In the genomic region with DNA sequence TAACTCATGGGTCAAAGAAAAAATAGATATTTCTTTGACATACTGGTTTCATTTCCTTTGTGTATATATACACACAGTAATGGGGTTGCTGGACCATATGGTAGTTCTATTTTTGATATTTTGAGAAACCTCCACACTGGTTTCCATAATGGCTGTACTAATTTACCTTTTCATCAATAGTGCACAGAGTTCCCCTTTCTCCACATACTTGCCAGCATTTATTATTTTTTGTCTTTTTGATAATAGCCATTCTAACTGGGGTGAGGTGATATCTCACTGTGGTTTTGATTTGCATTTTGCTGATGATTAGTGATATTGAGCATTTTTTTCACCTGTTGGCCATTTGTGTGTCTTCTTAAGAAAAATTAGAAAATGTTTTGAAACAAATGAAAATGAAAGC, we compare ENCODE assay signal across 1 cellular context.
TF ChIP-seq lines count a peak whose summit lies in the region.

No MANE protein-coding gene starts in this region.

TF ChIP-seq in GM12878, 131 proteins besides CTCF, POLR2A, EP300 and RAD21 (continued from another document):
- TF ChIP-seq ETV6 (conservative IDR thresholded peaks at IDR 0.05 in 1 of 2, IDR thresholded peaks at IDR 0.05 in 1 of 2; ENCODE audit: borderline replicate concordance in 1 of 2, low read depth in 1 of 2) (no peak), STAT3 (IDR thresholded peaks at IDR 0.05; ENCODE audit: low read depth, low read length) (no peak), ZNF217 (IDR thresholded peaks at IDR 0.05) (peak; percentile 89), CBFB (IDR thresholded peaks at IDR 0.05; ENCODE audit: low read depth) (0 out of 2 replicates have a peak, but pooled peaks have one; percentile 30), BHLHE40 (IDR thresholded peaks at IDR 0.05; ENCODE audit: borderline replicate concordance in 1 of 2, low read depth in 2 of 2, low read length in 1 of 2) (peak in 1 of 2 experiments; percentile 13; a peak in 1 of 4 replicates), MEF2B (IDR thresholded peaks at IDR 0.05; ENCODE audit: partially characterized antibody, poor library complexity, severe bottlenecking) (peak; percentile 90), RAD51 (IDR thresholded peaks at IDR 0.05) (peak; percentile 37; the same call in 1 of the 2 replicates), IKZF2 (IDR thresholded peaks at IDR 0.05) (peak; percentile 64 to 67; a peak in 3 of 4 replicates), RB1 (IDR thresholded peaks at IDR 0.05; ENCODE audit: borderline replicate concordance) (no peak), CBX3 (IDR thresholded peaks at IDR 0.05; ENCODE audit: borderline replicate concordance, low read depth) (no peak), ZNF24 (IDR thresholded peaks at IDR 0.05) (peak; percentile 59; the same call in 1 of the 2 replicates), MTA2 (IDR thresholded peaks at IDR 0.05; ENCODE audit: low read depth) (peak; percentile 97), CHD2 (IDR thresholded peaks at IDR 0.05; ENCODE audit: borderline replicate concordance, low read depth, low read length) (no peak), TARDBP (IDR thresholded peaks at IDR 0.05; ENCODE audit: borderline replicate concordance) (no peak), ATF2 (IDR thresholded peaks at IDR 0.05; ENCODE audit: low read length) (peak; percentile 38; the same call in 1 of the 2 replicates), EZH2 (IDR thresholded peaks at IDR 0.05; ENCODE audit: borderline replicate concordance, control insufficient read depth, low read depth, low read length) (no peak), POU2F2 (IDR thresholded peaks at IDR 0.05; ENCODE audit: borderline replicate concordance, low read depth, low read length) (peak; percentile 31; the same call in 1 of the 3 replicates), RELB (IDR thresholded peaks at IDR 0.05; ENCODE audit: low read depth) (peak; percentile 76), SPI1 (IDR thresholded peaks at IDR 0.05; ENCODE audit: borderline replicate concordance, insufficient read depth, low read depth, low read length) (0 out of 2 replicates have a peak, but pooled peaks have one; percentile 35), BCL11A (IDR thresholded peaks at IDR 0.05; ENCODE audit: low read depth, low read length) (no peak), SMARCA5 (IDR thresholded peaks at IDR 0.05) (peak; percentile 71; the same call in 1 of the 2 replicates), MEF2A (IDR thresholded peaks at IDR 0.05; ENCODE audit: insufficient read depth, low read depth, low read length) (peak; percentile 67), TCF3 (IDR thresholded peaks at IDR 0.05; ENCODE audit: borderline replicate concordance, insufficient read depth, low read depth, low read length) (no peak), NFIC (IDR thresholded peaks at IDR 0.05; ENCODE audit: low read depth, low read length) (peak; percentile 42; the same call in 1 of the 2 replicates), TCF7 (IDR thresholded peaks at IDR 0.05; ENCODE audit: borderline replicate concordance) (no peak), PKNOX1 (IDR thresholded peaks at IDR 0.05) (no peak), RUNX3 (IDR thresholded peaks at IDR 0.05; ENCODE audit: low read length) (peak; percentile 56; the same call in 1 of the 2 replicates)
- TF ChIP-seq, protein P1, sequence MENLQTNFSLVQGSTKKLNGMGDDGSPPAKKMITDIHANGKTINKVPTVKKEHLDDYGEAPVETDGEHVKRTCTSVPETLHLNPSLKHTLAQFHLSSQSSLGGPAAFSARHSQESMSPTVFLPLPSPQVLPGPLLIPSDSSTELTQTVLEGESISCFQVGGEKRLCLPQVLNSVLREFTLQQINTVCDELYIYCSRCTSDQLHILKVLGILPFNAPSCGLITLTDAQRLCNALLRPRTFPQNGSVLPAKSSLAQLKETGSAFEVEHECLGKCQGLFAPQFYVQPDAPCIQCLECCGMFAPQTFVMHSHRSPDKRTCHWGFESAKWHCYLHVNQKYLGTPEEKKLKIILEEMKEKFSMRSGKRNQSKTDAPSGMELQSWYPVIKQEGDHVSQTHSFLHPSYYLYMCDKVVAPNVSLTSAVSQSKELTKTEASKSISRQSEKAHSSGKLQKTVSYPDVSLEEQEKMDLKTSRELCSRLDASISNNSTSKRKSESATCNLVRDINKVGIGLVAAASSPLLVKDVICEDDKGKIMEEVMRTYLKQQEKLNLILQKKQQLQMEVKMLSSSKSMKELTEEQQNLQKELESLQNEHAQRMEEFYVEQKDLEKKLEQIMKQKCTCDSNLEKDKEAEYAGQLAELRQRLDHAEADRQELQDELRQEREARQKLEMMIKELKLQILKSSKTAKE (IDR thresholded peaks at IDR 0.05; ENCODE audit: low read depth, poor library complexity, severe bottlenecking) = peak; percentile 61
- TF ChIP-seq, protein P2, sequence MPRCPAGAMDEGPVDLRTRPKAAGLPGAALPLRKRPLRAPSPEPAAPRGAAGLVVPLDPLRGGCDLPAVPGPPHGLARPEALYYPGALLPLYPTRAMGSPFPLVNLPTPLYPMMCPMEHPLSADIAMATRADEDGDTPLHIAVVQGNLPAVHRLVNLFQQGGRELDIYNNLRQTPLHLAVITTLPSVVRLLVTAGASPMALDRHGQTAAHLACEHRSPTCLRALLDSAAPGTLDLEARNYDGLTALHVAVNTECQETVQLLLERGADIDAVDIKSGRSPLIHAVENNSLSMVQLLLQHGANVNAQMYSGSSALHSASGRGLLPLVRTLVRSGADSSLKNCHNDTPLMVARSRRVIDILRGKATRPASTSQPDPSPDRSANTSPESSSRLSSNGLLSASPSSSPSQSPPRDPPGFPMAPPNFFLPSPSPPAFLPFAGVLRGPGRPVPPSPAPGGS (IDR thresholded peaks at IDR 0.05; ENCODE audit: borderline replicate concordance, insufficient read depth, low read depth, low read length, poor library complexity, severe bottlenecking) = no peak
- TF ChIP-seq, protein P3, sequence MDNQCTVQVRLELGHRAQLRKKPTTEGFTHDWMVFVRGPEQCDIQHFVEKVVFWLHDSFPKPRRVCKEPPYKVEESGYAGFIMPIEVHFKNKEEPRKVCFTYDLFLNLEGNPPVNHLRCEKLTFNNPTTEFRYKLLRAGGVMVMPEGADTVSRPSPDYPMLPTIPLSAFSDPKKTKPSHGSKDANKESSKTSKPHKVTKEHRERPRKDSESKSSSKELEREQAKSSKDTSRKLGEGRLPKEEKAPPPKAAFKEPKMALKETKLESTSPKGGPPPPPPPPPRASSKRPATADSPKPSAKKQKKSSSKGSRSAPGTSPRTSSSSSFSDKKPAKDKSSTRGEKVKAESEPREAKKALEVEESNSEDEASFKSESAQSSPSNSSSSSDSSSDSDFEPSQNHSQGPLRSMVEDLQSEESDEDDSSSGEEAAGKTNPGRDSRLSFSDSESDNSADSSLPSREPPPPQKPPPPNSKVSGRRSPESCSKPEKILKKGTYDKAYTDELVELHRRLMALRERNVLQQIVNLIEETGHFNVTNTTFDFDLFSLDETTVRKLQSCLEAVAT (IDR thresholded peaks at IDR 0.05) = 0 out of 2 replicates have a peak, but pooled peaks have one; percentile 46
- TF ChIP-seq, protein P4, sequence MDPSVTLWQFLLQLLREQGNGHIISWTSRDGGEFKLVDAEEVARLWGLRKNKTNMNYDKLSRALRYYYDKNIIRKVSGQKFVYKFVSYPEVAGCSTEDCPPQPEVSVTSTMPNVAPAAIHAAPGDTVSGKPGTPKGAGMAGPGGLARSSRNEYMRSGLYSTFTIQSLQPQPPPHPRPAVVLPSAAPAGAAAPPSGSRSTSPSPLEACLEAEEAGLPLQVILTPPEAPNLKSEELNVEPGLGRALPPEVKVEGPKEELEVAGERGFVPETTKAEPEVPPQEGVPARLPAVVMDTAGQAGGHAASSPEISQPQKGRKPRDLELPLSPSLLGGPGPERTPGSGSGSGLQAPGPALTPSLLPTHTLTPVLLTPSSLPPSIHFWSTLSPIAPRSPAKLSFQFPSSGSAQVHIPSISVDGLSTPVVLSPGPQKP (IDR thresholded peaks at IDR 0.05; ENCODE audit: low read depth, low read length) = no peak
